Comparison of ENCODE assay signal across 20 cellular contexts in the genomic region with DNA sequence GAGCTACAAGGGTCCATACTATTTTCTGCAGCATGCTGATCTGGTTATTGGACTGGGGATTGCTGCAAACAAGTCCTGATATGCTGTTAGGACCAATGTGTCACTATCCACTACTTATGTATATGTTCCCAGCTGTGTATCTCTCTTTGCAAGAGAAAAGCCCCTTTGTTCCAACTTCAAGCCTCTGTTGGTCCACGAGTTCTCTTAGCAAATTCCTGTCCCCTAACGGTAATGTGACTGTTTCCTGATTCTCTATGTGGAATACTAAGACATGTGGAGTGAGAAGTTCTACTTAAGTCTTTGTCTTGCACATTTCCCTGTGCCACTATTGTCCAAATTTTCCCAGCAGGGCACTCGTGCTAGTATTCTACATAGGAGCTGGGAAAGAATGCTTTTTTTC.
DNase-seq lines count a peak whose midpoint lies in the region; TF ChIP-seq lines count a peak whose summit lies in the region.
"Had no signal": no experiment of that assay in that cellular context is flagged by ENCODE, and none has a peak within 500 bp of the region (broad histone marks: within the 10 kb centered on the region; RNA-seq: fewer than 3 reads in every experiment).

No MANE protein-coding gene starts in this region.

- H3K27me3 ChIP-seq in NT2/D1 (ENCODE audit: insufficient read depth, insufficient read length): no peaks in the 10 kb centered on the region
- H3K27me3 ChIP-seq in right atrium auricular region: no peaks in the 10 kb centered on the region
- H3K27me3 ChIP-seq: BLaER1 treated with 17β-estradiol and CSF1 and Interleukin-3, amounts not matched to agents 10 nM and 100 nM; SJCRH30 had no signal

- H3K36me3 ChIP-seq in NT2/D1 (ENCODE audit: insufficient read depth, insufficient read length, low read length): no peaks in the 10 kb centered on the region
- no peaks in the 10 kb centered on the region for H3K36me3 ChIP-seq in mesodermal cell (ENCODE audit: control insufficient read depth, insufficient read depth, low read length)
- no peaks in the 10 kb centered on the region for H3K36me3 ChIP-seq in right atrium auricular region
- H3K36me3 ChIP-seq: BLaER1 treated with 17β-estradiol and CSF1 and Interleukin-3, amounts not matched to agents 10 nM and 100 nM; SJCRH30 had no signal

- peak overlapping the region; percentile 33 for H3K27ac ChIP-seq in mesodermal cell (ENCODE audit: low read depth, low read length, severe bottlenecking)
- H3K27ac ChIP-seq in right atrium auricular region: no peak overlapping the region
- H3K27ac ChIP-seq: BLaER1 treated with 17β-estradiol and CSF1 and Interleukin-3, amounts not matched to agents 10 nM and 100 nM; KMS-11; SJCRH30 had no signal

- no peak overlapping the region for H3K4me3 ChIP-seq in NT2/D1 (ENCODE audit: insufficient read length, low read depth)
- no peak overlapping the region for H3K4me3 ChIP-seq in mesodermal cell (ENCODE audit: extremely low read depth, insufficient read depth, low read length, poor library complexity, severe bottlenecking)
- no peak overlapping the region for H3K4me3 ChIP-seq in right atrium auricular region
- H3K4me3 ChIP-seq: BLaER1 treated with 17β-estradiol and CSF1 and Interleukin-3, amounts not matched to agents 10 nM and 100 nM; SJCRH30 had no signal

- H3K4me1 ChIP-seq in NT2/D1 (ENCODE audit: insufficient read depth, insufficient read length) (no peaks in the 10 kb centered on the region), mesodermal cell (ENCODE audit: control insufficient read depth, insufficient read depth, low read length, poor library complexity, severe bottlenecking) (no peaks in the 10 kb centered on the region), right atrium auricular region (no peaks in the 10 kb centered on the region)
- H3K4me1 ChIP-seq: SJCRH30 had no signal

- H3K9ac ChIP-seq in NT2/D1 (ENCODE audit: insufficient read length, low read depth): no peak overlapping the region
- H3K9ac ChIP-seq: BLaER1 treated with 17β-estradiol and CSF1 and Interleukin-3, amounts not matched to agents 10 nM and 100 nM; KMS-11 had no signal

- no CpG with 5 or more reads among the region's 3 CpGs for WGBS in mesodermal cell (ENCODE audit: insufficient coverage in 2 of 2), 2 experiments

- TF ChIP-seq CTCF in right atrium auricular region (IDR thresholded peaks at IDR 0.05): no peak

- H3K9me3 ChIP-seq in NT2/D1 (ENCODE audit: insufficient read depth, low read length) (no peaks in the 10 kb centered on the region), mesodermal cell (ENCODE audit: control insufficient read depth, low read length) (no peaks in the 10 kb centered on the region), right atrium auricular region (no peaks in the 10 kb centered on the region)
- H3K9me3 ChIP-seq: BLaER1 treated with 17β-estradiol and CSF1 and Interleukin-3, amounts not matched to agents 10 nM and 100 nM; SJCRH30 had no signal

- DNase-seq in ELF-1 (ENCODE audit: low read depth, low spot score) (peak; percentile 30), NT2/D1 (ENCODE audit: low read depth, low spot score) (peak; percentile 56), iPS DF 19.7 (ENCODE audit: low read depth, low spot score) (peak; percentile 25), right atrium auricular region (ENCODE audit: low spot score) (no peak), epidermal melanocyte (ENCODE audit: insufficient read length, low spot score) (no peak), activated T-cell treated with anti-CD3 and anti-CD28 coated beads for 4 hours (no peak), DMS153 (lab: John Stamatoyannopoulos, UW) (no peak)
- DNase-seq: 8988T; CD4-positive, alpha-beta memory T cell; IMR-90; MV-4-11; NCI-H1105 treated with DMSO at 0.1 percent for 48 hours; NCI-H187; NCI-H446; NCI-H526; OCI-M1 had no signal

Comparison
In these comparisons a context has a peak if more than half of its experiments do, and no peak if none do; other contexts are left out.
1. DNase-seq: peak in ELF-1 (single experiment), NT2/D1 (single experiment) and iPS DF 19.7 (single experiment); none in right atrium auricular region (single experiment), epidermal melanocyte (single experiment), activated T-cell treated with anti-CD3 and anti-CD28 coated beads for 4 hours (single experiment) and DMS153 (single experiment).